Comparison of ENCODE assay signal across 39 cellular contexts in the genomic region with DNA sequence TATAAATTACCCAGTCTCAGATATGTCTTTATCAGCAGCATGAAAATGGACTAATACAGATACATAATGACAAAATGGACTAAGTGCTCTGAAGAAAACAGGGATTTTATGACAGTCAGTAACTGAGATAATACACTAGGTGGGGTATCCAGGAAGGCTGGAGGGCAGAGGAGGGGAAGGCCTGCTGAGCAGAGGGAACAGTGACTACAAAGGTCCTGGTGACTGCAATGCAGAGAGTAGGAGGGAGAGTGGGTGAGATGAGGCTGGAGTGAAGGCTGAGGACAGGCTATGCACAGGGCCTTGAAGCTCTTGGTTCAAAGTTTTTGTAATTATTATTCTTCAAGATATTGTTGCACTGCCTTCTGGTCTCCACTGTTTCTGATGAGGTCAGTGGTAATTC. TPM values are rescaled to one million over a fixed set of nuclear protein-coding genes. Genes with fewer than 3 reads are reported as not detected.
"Had no signal": no experiment of that assay in that cellular context is flagged by ENCODE, and none has a peak within 500 bp of the region (broad histone marks: within the 10 kb centered on the region; RNA-seq: fewer than 3 reads in every experiment).

No MANE protein-coding gene starts in this region.

- H3K4me3 ChIP-seq: ascending aorta, cardiac muscle cell, MG63, SJSA1 had no signal

- ATAC-seq: activated CD8-positive, alpha-beta memory T cell treated with anti-CD3 and anti-CD28 coated beads, Interleukin-2, amount 10 ng/mL, durations not matched to agents 7 days and 5 days; activated T-cell treated with anti-CD3 and anti-CD28 coated beads, Interleukin-2, amount 50 U/mL, for 72 hours; Panc1 had no signal

- H3K9me3 Mint-ChIP-seq: activated CD4-positive, alpha-beta memory T cell treated with anti-CD3 and anti-CD28 coated beads, Interleukin-2, amount 10 ng/mL, durations not matched to agents 7 days and 5 days; activated naive CD4-positive, alpha-beta T cell treated with anti-CD3 and anti-CD28 coated beads, Interleukin-2, amount 50 U/mL, for 24 hours; activated T-cell treated with anti-CD3 and anti-CD28 coated beads, Interleukin-2, amount 50 U/mL, for 72 hours; activated T-helper 2 cell treated with anti-CD3 and anti-CD28 coated beads, Interferon-gamma antibody, Interleukin-2, Interleukin-4, amounts not matched to agents 10 μg/mL and 5 μg/mL and 100 μg/mL, durations not matched to agents 14 hours and 24 hours and 36 hours; central memory CD8-positive, alpha-beta T cell had no signal

- H3K27ac ChIP-seq: ascending aorta, cardiac muscle cell, SJSA1, VCaP had no signal

- H3K27me3 ChIP-seq: ascending aorta, MG63 had no signal

- H3K27ac Mint-ChIP-seq: activated CD4-positive, alpha-beta memory T cell treated with anti-CD3 and anti-CD28 coated beads, Interleukin-2, amount 10 ng/mL, durations not matched to agents 7 days and 5 days; activated CD8-positive, alpha-beta memory T cell treated with anti-CD3 and anti-CD28 coated beads, Interleukin-2, amount 10 ng/mL, durations not matched to agents 7 days and 5 days; activated naive CD4-positive, alpha-beta T cell treated with anti-CD3 and anti-CD28 coated beads, Interleukin-2, amount 50 U/mL, for 24 hours; activated naive CD8-positive, alpha-beta T cell treated with anti-CD3 and anti-CD28 coated beads, Interleukin-2, amount 10 ng/mL, durations not matched to agents 7 days and 5 days; activated T-cell treated with anti-CD3 and anti-CD28 coated beads, Interleukin-2, amount 50 U/mL, for 72 hours; activated T-helper 2 cell treated with anti-CD3 and anti-CD28 coated beads, Interferon-gamma antibody, Interleukin-2, Interleukin-4, amounts not matched to agents 10 μg/mL and 5 μg/mL and 100 μg/mL, durations not matched to agents 14 hours and 24 hours and 36 hours had no signal

- H3K36me3 ChIP-seq: ascending aorta, cardiac muscle cell, MG63, SJSA1 had no signal

- H3K4me2 ChIP-seq: SK-N-SH had no signal

- H3K36me3 Mint-ChIP-seq: activated naive CD4-positive, alpha-beta T cell treated with anti-CD3 and anti-CD28 coated beads, Interleukin-2, amount 50 U/mL, for 24 hours had no signal

- H3K9ac ChIP-seq: SK-N-SH had no signal

- H3K9me2 ChIP-seq: SK-N-SH had no signal

- DNase-seq: activated CD4-positive, alpha-beta memory T cell treated with anti-CD3 and anti-CD28 coated beads, Interleukin-2, amount 10 ng/mL, durations not matched to agents 7 days and 5 days; activated CD4-positive, alpha-beta T cell treated with anti-CD3 and anti-CD28 coated beads for 1 hour; activated CD4-positive, alpha-beta T cell treated with anti-CD3 and anti-CD28 coated beads for 48 hours; activated CD4-positive, CD25-positive, alpha-beta regulatory T cell; activated CD8-positive, alpha-beta memory T cell treated with anti-CD3 and anti-CD28 coated beads for 24 hours; activated CD8-positive, alpha-beta memory T cell treated with anti-CD3 and anti-CD28 coated beads, Interleukin-2, amount 10 ng/mL, durations not matched to agents 7 days and 5 days; activated CD8-positive, alpha-beta memory T cell treated with anti-CD3 and anti-CD28 coated beads, Interleukin-2, amount 50 U/mL, for 48 hours; activated gamma-delta T cell; activated naive CD4-positive, alpha-beta T cell treated with Interleukin-2 at 50 U/mL for 16 hours; activated naive CD8-positive, alpha-beta T cell treated with anti-CD3 and anti-CD28 coated beads, Interleukin-2, amount 10 ng/mL, durations not matched to agents 7 days and 5 days; activated T-cell treated with anti-CD3 and anti-CD28 coated beads, Interleukin-2, amount 50 U/mL, for 1 hour; activated T-cell treated with anti-CD3 and anti-CD28 coated beads, Interleukin-2, amount 50 U/mL, for 72 hours; amygdala; Kasumi-1; KBM-7; MG63; NCI-H1048; NCI-H1105 treated with DMSO at 0.1 percent for 48 hours; NCI-H1436; NCI-H1694; NCI-H1930; NCI-H345; NCI-H524 treated with DMSO at 0.1 percent for 48 hours; SHP77 treated with DMSO at 0.1 percent for 48 hours; SK-N-SH; T-helper 1 cell; T-helper 2 cell; T-helper 9 cell had no signal

- H3K4me3 Mint-ChIP-seq: activated CD4-positive, alpha-beta memory T cell treated with anti-CD3 and anti-CD28 coated beads, Interleukin-2, amount 10 ng/mL, durations not matched to agents 7 days and 5 days; activated CD8-positive, alpha-beta memory T cell treated with anti-CD3 and anti-CD28 coated beads, Interleukin-2, amount 10 ng/mL, durations not matched to agents 7 days and 5 days; activated naive CD4-positive, alpha-beta T cell treated with anti-CD3 and anti-CD28 coated beads, Interleukin-2, amount 50 U/mL, for 24 hours; activated naive CD8-positive, alpha-beta T cell treated with anti-CD3 and anti-CD28 coated beads, Interleukin-2, amount 10 ng/mL, durations not matched to agents 7 days and 5 days; activated T-cell treated with anti-CD3 and anti-CD28 coated beads, Interleukin-2, amount 50 U/mL, for 72 hours; central memory CD8-positive, alpha-beta T cell had no signal

- H3K4me1 Mint-ChIP-seq: central memory CD8-positive, alpha-beta T cell had no signal

- H3K9me3 ChIP-seq: ascending aorta, MG63, SJSA1, SK-N-SH had no signal

RNA-seq across cellular contexts. Expression of a gene that starts 4.9 kb away (rescaled TPM):
- total RNA-seq: activated CD4-positive, alpha-beta memory T cell treated with anti-CD3 and anti-CD28 coated beads, Interleukin-2, amount 10 ng/mL, durations not matched to agents 7 days and 5 days; activated CD8-positive, alpha-beta memory T cell treated with anti-CD3 and anti-CD28 coated beads, Interleukin-2, amount 10 ng/mL, durations not matched to agents 7 days and 5 days; activated naive CD8-positive, alpha-beta T cell treated with anti-CD3 and anti-CD28 coated beads, Interleukin-2, amount 10 ng/mL, durations not matched to agents 7 days and 5 days; activated T-cell treated with anti-CD3 and anti-CD28 coated beads, Interleukin-2, amount 50 U/mL, for 72 hours; activated T-helper 2 cell treated with anti-CD3 and anti-CD28 coated beads, Interferon-gamma antibody, Interleukin-2, Interleukin-4, amounts not matched to agents 10 μg/mL and 5 μg/mL and 100 μg/mL, durations not matched to agents 14 hours and 24 hours and 36 hours; ascending aorta; cardiac muscle cell; NCI-H460; RPMI7951; SJSA1 had no signal
- polyA plus RNA-seq: adipose tissue, cardiac muscle cell had no signal
